ENCODE assay signal across 1 cellular context in genomic region chr4:88812420-88812819, GRCh38.
TF ChIP-seq lines count a peak whose summit lies in the region.

No MANE protein-coding gene starts in this region.

TF ChIP-seq in HepG2, 621 proteins besides CTCF, POLR2A, EP300 and RAD21 (continued from another document):
- TF ChIP-seq ZNF296 (CRISPR knock-in tag; conservative IDR thresholded peaks at IDR 0.05), result no peak
